ENCODE assay signal across 8 cellular contexts in genomic region chr20:3203315-3204123, GRCh38. TPM values are rescaled to one million over a fixed set of nuclear protein-coding genes. Genes with fewer than 3 reads are reported as not detected.
DNase-seq lines count a peak whose midpoint lies in the region; ATAC-seq and TF ChIP-seq lines count a peak whose summit lies in the region.

No MANE protein-coding gene starts in this region.

- no peak for TF ChIP-seq CTCF in AG09309 (IDR thresholded peaks at IDR 0.05; ENCODE audit: control insufficient read depth, insufficient read depth, low read depth, low read length, missing control alignments)
- no peak for TF ChIP-seq CTCF in SU-DHL-6 (IDR thresholded peaks at IDR 0.05; ENCODE audit: insufficient read depth, low read length, poor library complexity, severe bottlenecking)
- no peak for TF ChIP-seq CTCF in right lobe of liver (IDR thresholded peaks at IDR 0.05)

- DNase-seq in AG09309 (ENCODE audit: low read depth) = no peak
- peak; percentile 58 for DNase-seq in cerebellum (ENCODE audit: low spot score)
- DNase-seq in right lobe of liver = peak in 2 of 3 donors; percentile 45 to 62
- peak; percentile 46 for DNase-seq in stimulated activated naive CD8-positive, alpha-beta T cell treated with anti-CD3 and anti-CD28 coated beads, Interleukin-15, Interleukin-2, amounts not matched to agents 100 U/mL and 50 U/mL, for 24 hours
- DNase-seq in globus pallidus (ENCODE audit: low spot score) = no peak

- peak overlapping the region; percentile 92 for H3K9ac ChIP-seq in SU-DHL-6 (ENCODE audit: low read length)

- intact Hi-C loops in right lobe of liver (cut with DNase I) = no loop called here

- H3K9me2 ChIP-seq in SU-DHL-6 (replicated peaks; ENCODE audit: insufficient read depth, low read length) = no peaks in the 10 kb centered on the region

- peaks cover 0 to 5% (median 0%) of the 10 kb centered on the region in 4 donors for H3K4me1 ChIP-seq in right lobe of liver

- peaks cover 15% of the 10 kb centered on the region for H3K79me2 ChIP-seq in SU-DHL-6 (ENCODE audit: insufficient read depth, low read length)

- H3K27ac ChIP-seq in SU-DHL-6 (ENCODE audit: low read depth, low read length) = peak overlapping the region; percentile 79
- peak overlapping the region; percentile 74 to 80 (median 78) for H3K27ac ChIP-seq in right lobe of liver

- H3K27me3 ChIP-seq in SU-DHL-6 (ENCODE audit: low read length) (no peaks in the 10 kb centered on the region), right lobe of liver (no peaks in the 10 kb centered on the region)

- H3K9me3 ChIP-seq in SU-DHL-6 (ENCODE audit: insufficient read depth, low read length) (no peaks in the 10 kb centered on the region), right lobe of liver (no peaks in the 10 kb centered on the region)

- H3K36me3 ChIP-seq in SU-DHL-6 (ENCODE audit: low read length) (no peaks in the 10 kb centered on the region), right lobe of liver (peaks cover 0 to 14% (median 9%) of the 10 kb centered on the region in 4 donors)

- peak overlapping the region; percentile 86 for H3K4me2 ChIP-seq in SU-DHL-6 (ENCODE audit: low read depth, low read length, poor library complexity, severe bottlenecking)

- peak overlapping the region; percentile 68 for H2AFZ ChIP-seq in SU-DHL-6 (ENCODE audit: low read depth, low read length, severe bottlenecking)

- ATAC-seq in GM19035 (IDR thresholded peaks at IDR 0.05; ENCODE audit: unreplicated experiment) (peak; percentile 21), HG03442 (IDR thresholded peaks at IDR 0.05; ENCODE audit: unreplicated experiment) (peak; percentile 4), right lobe of liver (peak; percentile 39 to 47 (median 43))
- ATAC-seq in stimulated activated naive CD8-positive, alpha-beta T cell treated with anti-CD3 and anti-CD28 coated beads, Interleukin-15, Interleukin-2, amounts not matched to agents 100 U/mL and 50 U/mL, for 24 hours = peak; percentile 44

- WGBS in right lobe of liver (ENCODE audit: insufficient coverage, low coverage, low lambda C conversion rate, missing lambda C conversion rate) = 8% methylated on average over 18 of the region's 31 CpGs

- no peak for TF ChIP-seq POLR2A in right lobe of liver (IDR thresholded peaks at IDR 0.05)

- H3F3A ChIP-seq in SU-DHL-6 (ENCODE audit: insufficient read depth) = peaks cover 3% of the 10 kb centered on the region; the same call in 1 of the 2 replicates

- H3K4me3 ChIP-seq in AG09309 (ENCODE audit: control insufficient read depth, low read depth, low read length) (peak overlapping the region; percentile 88), SU-DHL-6 (ENCODE audit: insufficient read depth, low read length, poor library complexity, severe bottlenecking) (peak overlapping the region; percentile 70), right lobe of liver (peak overlapping the region; percentile 87 to 98 (median 97))

- H4K20me1 ChIP-seq in SU-DHL-6 (ENCODE audit: low read depth, low read length) = no peaks in the 10 kb centered on the region

RNA-seq across cellular contexts. Expression of gene DDRGK1, which starts 1.0 kb away (rescaled TPM):
- total RNA-seq in cerebellum = 25.1 TPM
- total RNA-seq in right lobe of liver = 10 to 100 TPM; 55.0 to 76.1 (median 60.1) TPM

RNA-seq across cellular contexts. Expression of gene ITPA, which starts 5.8 kb away (rescaled TPM):
- total RNA-seq in cerebellum (14.2 TPM), right lobe of liver (10 to 100 TPM; 17.5 to 38.8 (median 26.7) TPM)

RNA-seq across cellular contexts. Expression of gene LZTS3, which starts 30.2 kb away (rescaled TPM):
- total RNA-seq in cerebellum = 20.1 TPM
- total RNA-seq in right lobe of liver = 1 to 10 TPM; 3.9 to 6.1 (median 4.9) TPM

RNA-seq across cellular contexts. Expression of gene SLC4A11, which starts 35.5 kb away (rescaled TPM):
- total RNA-seq in cerebellum (0.36 TPM), right lobe of liver (under 1 TPM in 5 of 6 experiments, not detected in 1; 0.11 to 0.40 (median 0.18) TPM)

RNA-seq across cellular contexts. Expression of gene FASTKD5, which starts 43.9 kb away (rescaled TPM):
- total RNA-seq in cerebellum = 16.6 TPM
- 10 to 100 TPM; 10.3 to 18.2 (median 11.3) TPM for total RNA-seq in right lobe of liver

Comparison
In these comparisons a context has a peak if more than half of its experiments do, and no peak if none do; other contexts are left out.
1. DNase-seq: peak in cerebellum (single experiment), right lobe of liver (2 of 3) and stimulated activated naive CD8-positive, alpha-beta T cell treated with anti-CD3 and anti-CD28 coated beads, Interleukin-15, Interleukin-2, amounts not matched to agents 100 U/mL and 50 U/mL, for 24 hours (single experiment); none in AG09309 (single experiment) and globus pallidus (single experiment).
2. Peak in every context shown above with its lines, with median percentiles within 50 percentile points of each other: H3K4me3 ChIP-seq and ATAC-seq.